ENCODE assay signal across 23 cellular contexts in genomic region chr15:56227315-56227714, GRCh38.
"Had no signal": no experiment of that assay in that cellular context is flagged by ENCODE, and none has a peak within 500 bp of the region (broad histone marks: within the 10 kb centered on the region; RNA-seq: fewer than 3 reads in every experiment).

No MANE protein-coding gene starts in this region.

- H3K27ac ChIP-seq: HL-60, RWPE1 had no signal

- DNase-seq: KBM-7, MV-4-11, NCI-H1048, NCI-H1105, NCI-H1417, NCI-H1436 treated with DMSO at 0.1 percent for 48 hours, NCI-H1694, NCI-H187 treated with DMSO at 0.1 percent for 48 hours, NCI-H2029 treated with DMSO at 0.1 percent for 48 hours, NCI-H2107, NCI-H226, NCI-H446, NCI-H510A, NCI-H524 treated with DMSO at 0.1 percent for 48 hours, NCI-H69, NCI-H774, SHP77, T-helper 1 cell had no signal

- FAIRE-seq: HTR-8/SVneo, RCC 7860 had no signal

- ATAC-seq: SK-N-SH treated with all-trans-retinoic acid at 6 μM for 48 hours had no signal
